Comparison of ENCODE assay signal across 13 cellular contexts in genomic region chr2:203659650-203660049, GRCh38. TPM values are rescaled to one million over a fixed set of nuclear protein-coding genes. Genes with fewer than 3 reads are reported as not detected.
DNase-seq lines count a peak whose midpoint lies in the region; ATAC-seq, FAIRE-seq and TF ChIP-seq lines count a peak whose summit lies in the region.
"Had no signal": no experiment of that assay in that cellular context is flagged by ENCODE, and none has a peak within 500 bp of the region (broad histone marks: within the 10 kb centered on the region; RNA-seq: fewer than 3 reads in every experiment).

No MANE protein-coding gene starts in this region.

- no peak overlapping the region for H3K56ac ChIP-seq in mesendoderm (ENCODE audit: low read length)

- H2BK5ac ChIP-seq in mesendoderm (ENCODE audit: low read length), result no peak overlapping the region

- H3K79me1 ChIP-seq in mesendoderm (ENCODE audit: low read length), result no peaks in the 10 kb centered on the region

- in situ Hi-C loops in GM12878 (cut with MboI), result no loop called here

- TF ChIP-seq EP300 in GM12878 (IDR thresholded peaks at IDR 0.05; ENCODE audit: borderline replicate concordance in 1 of 2, control insufficient read depth in 1 of 2, low read depth in 2 of 2, low read length in 2 of 2), result no peak

- no peak overlapping the region for H2BK120ac ChIP-seq in mesendoderm (ENCODE audit: low read depth, low read length)

- TF ChIP-seq CTCF in GM12878 (IDR thresholded peaks at IDR 0.05 in 2 of 3, conservative IDR thresholded peaks at IDR 0.05 in 1 of 3; ENCODE audit: control insufficient read depth in 2 of 3, extremely low read depth in 1 of 3, insufficient read depth in 1 of 3, low read depth in 3 of 3, low read length in 3 of 3), result no peak

- H2AK5ac ChIP-seq in mesendoderm (ENCODE audit: low read length), result no peak overlapping the region

- H3K4me1 ChIP-seq in GM12878 (ENCODE audit: control insufficient read depth, insufficient read depth, low read length), result peaks cover 13% of the 10 kb centered on the region
- peaks cover 5% of the 10 kb centered on the region for H3K4me1 ChIP-seq in mesendoderm (ENCODE audit: control insufficient read depth, low read depth, low read length)

- no TSS peak for BruUV-seq in GM12878 (replicated peaks; lab: Mats Ljungman, UMichigan)

- H3K27ac ChIP-seq in GM12878 (ENCODE audit: control insufficient read depth, insufficient read depth) (no peak overlapping the region), mesendoderm (ENCODE audit: low read depth, low read length) (no peak overlapping the region)

- CTCF ChIA-PET in GM12878 (lab: Yijun Ruan, JAX), result no interaction called here

- POLR2A ChIA-PET in GM12878 (lab: Charles Lee), result no interaction called here

- peak; percentile 81 for FAIRE-seq in GM12878 (lab: Jason Lieb, UNC)

- 44% methylated on average over 2 of the region's 2 CpGs for WGBS in GM12878 (ENCODE audit: insufficient coverage, insufficient replicate concordance, low lambda C conversion rate, missing lambda C conversion rate)
- no CpG with 5 or more reads among the region's 2 CpGs for WGBS in mesendoderm (ENCODE audit: extremely low coverage, insufficient coverage, low lambda C conversion rate)

- no peak for TF ChIP-seq RAD21 in GM12878 (IDR thresholded peaks at IDR 0.05; ENCODE audit: insufficient read depth, low read depth, low read length)

- H3K36me3 ChIP-seq in GM12878 (ENCODE audit: control insufficient read depth in 2 of 2, insufficient read depth in 2 of 2, low read length in 1 of 2), result no peaks in the 10 kb centered on the region
- no peaks in the 10 kb centered on the region for H3K36me3 ChIP-seq in mesendoderm (ENCODE audit: control insufficient read depth, insufficient read depth, low read length)

- no peaks in the 10 kb centered on the region for H4K20me1 ChIP-seq in GM12878 (ENCODE audit: control insufficient read depth, insufficient read depth)

- no peak overlapping the region for H3K18ac ChIP-seq in mesendoderm (ENCODE audit: low read length)

- H3K4me3 ChIP-seq in GM12878 (no peak overlapping the region), mesendoderm (ENCODE audit: low read length) (no peak overlapping the region)
- H3K4me3 ChIP-seq: mucosa of descending colon had no signal

- no peak for TF ChIP-seq POLR2A in GM18505 (IDR thresholded peaks at IDR 0.05; ENCODE audit: borderline replicate concordance, extremely low read depth, insufficient read depth, insufficient read length)
- no peak for TF ChIP-seq POLR2A in GM12878 (IDR thresholded peaks at IDR 0.05; ENCODE audit: low read depth, low read length)

- H3K27me3 ChIP-seq in GM12878 (replicated peaks in 1 of 2; ENCODE audit: control insufficient read depth in 2 of 2, insufficient read depth in 2 of 2, low read length in 1 of 2) (no peaks in the 10 kb centered on the region; a peak in 2 of 4 replicates), mesendoderm (ENCODE audit: insufficient read depth, low read length, poor library complexity) (no peaks in the 10 kb centered on the region)

- H3K9me3 ChIP-seq in GM12878 (replicated peaks; ENCODE audit: control insufficient read depth, insufficient read depth, low read length), result no peaks in the 10 kb centered on the region
- H3K9me3 ChIP-seq: mucosa of descending colon had no signal

- ATAC-seq in GM18505 (IDR thresholded peaks at IDR 0.05; ENCODE audit: unreplicated experiment), result peak; percentile 80
- ATAC-seq in GM21529 (IDR thresholded peaks at IDR 0.05; ENCODE audit: unreplicated experiment), result peak; percentile 87
- peak; percentile 61 for ATAC-seq in HG03520 (IDR thresholded peaks at IDR 0.05; ENCODE audit: unreplicated experiment)
- peak; percentile 30; the same call in 2 of the 3 replicates for ATAC-seq in GM12878
- ATAC-seq: mucosa of descending colon, T-helper 17 cell had no signal

- no peak overlapping the region for H4K8ac ChIP-seq in mesendoderm (ENCODE audit: low read depth, low read length)

- intact Hi-C loops in GM12878 (cut with micrococcal nuclease; ENCODE audit: unreplicated experiment), result no loop called here

- H3K23ac ChIP-seq in mesendoderm (ENCODE audit: low read length), result no peak overlapping the region

- H3K9ac ChIP-seq in GM12878 (ENCODE audit: control insufficient read depth, insufficient read depth, low read length), result no peak overlapping the region
- H3K9ac ChIP-seq in mesendoderm (ENCODE audit: low read length), result no peak overlapping the region

- SMC1A ChIA-PET in GM12878 (lab: Charles Lee; ENCODE audit: uncharacterized antibody, unreplicated experiment), result no interaction called here

- DNase-seq in GM12878 (ENCODE audit: low read depth, low spot score) (no peak), mesendoderm (no peak), NCI-H2227 (lab: John Stamatoyannopoulos, UW; ENCODE audit: unreplicated experiment) (no peak), HK-2 (ENCODE audit: unreplicated experiment) (no peak), NCI-H2081 (lab: John Stamatoyannopoulos, UW) (no peak)
- DNase-seq: activated gamma-delta T cell, glutamatergic neuron, T-helper 17 cell had no signal

- no peak overlapping the region for H2AFZ ChIP-seq in GM12878 (ENCODE audit: control insufficient read depth, low read depth, low read length)

- H3K4ac ChIP-seq in mesendoderm (ENCODE audit: low read depth, low read length), result no peak overlapping the region

- no peak overlapping the region for H4K5ac ChIP-seq in mesendoderm (ENCODE audit: low read length)

- H2BK15ac ChIP-seq in mesendoderm (replicated peaks; ENCODE audit: low read depth), result no peak overlapping the region

- H3K79me2 ChIP-seq in GM12878 (ENCODE audit: control insufficient read depth, insufficient read depth, low read length) (no peaks in the 10 kb centered on the region), mesendoderm (ENCODE audit: control insufficient read depth, insufficient read depth, low read length) (no peaks in the 10 kb centered on the region)

- peak overlapping the region; percentile 63; the same call in 1 of the 2 replicates for H3K4me2 ChIP-seq in GM12878 (ENCODE audit: control insufficient read depth, insufficient read depth)
- H3K4me2 ChIP-seq in mesendoderm (ENCODE audit: low read length), result no peak overlapping the region

- RAD21 ChIA-PET in GM12878 (lab: Charles Lee; ENCODE audit: unreplicated experiment), result no interaction called here

TF ChIP-seq in GM12878, 131 proteins besides CTCF, POLR2A, EP300 and RAD21 (continues in another document):
- TF ChIP-seq MTA3 (IDR thresholded peaks at IDR 0.05; ENCODE audit: borderline replicate concordance, low read length) (no peak), CBFB (IDR thresholded peaks at IDR 0.05; ENCODE audit: low read depth) (no peak), MYC (IDR thresholded peaks at IDR 0.05; ENCODE audit: insufficient read depth, insufficient read length, insufficient replicate concordance, low read length, severe bottlenecking) (no peak), PAX5 (IDR thresholded peaks at IDR 0.05; ENCODE audit: borderline replicate concordance, low read depth, low read length) (no peak), NFIC (IDR thresholded peaks at IDR 0.05; ENCODE audit: low read depth, low read length) (peak; percentile 26; the same call in 1 of the 2 replicates), IKZF2 (IDR thresholded peaks at IDR 0.05) (peak; percentile 60 to 70; a peak in 3 of 4 replicates), TCF12 (IDR thresholded peaks at IDR 0.05; ENCODE audit: low read depth, low read length) (no peak), RELA (IDR thresholded peaks at IDR 0.05; ENCODE audit: borderline replicate concordance, partially characterized antibody) (no peak), NRF1 (conservative IDR thresholded peaks at IDR 0.05; ENCODE audit: low read depth, low read length) (no peak), RUNX3 (IDR thresholded peaks at IDR 0.05; ENCODE audit: low read length) (peak; percentile 38; the same call in 1 of the 2 replicates), CEBPB (IDR thresholded peaks at IDR 0.05; ENCODE audit: borderline replicate concordance in 1 of 2, low read depth in 2 of 2, low read length in 2 of 2) (no peak), STAT1 (conservative IDR thresholded peaks at IDR 0.05) (no peak)
- TF ChIP-seq, protein P1, sequence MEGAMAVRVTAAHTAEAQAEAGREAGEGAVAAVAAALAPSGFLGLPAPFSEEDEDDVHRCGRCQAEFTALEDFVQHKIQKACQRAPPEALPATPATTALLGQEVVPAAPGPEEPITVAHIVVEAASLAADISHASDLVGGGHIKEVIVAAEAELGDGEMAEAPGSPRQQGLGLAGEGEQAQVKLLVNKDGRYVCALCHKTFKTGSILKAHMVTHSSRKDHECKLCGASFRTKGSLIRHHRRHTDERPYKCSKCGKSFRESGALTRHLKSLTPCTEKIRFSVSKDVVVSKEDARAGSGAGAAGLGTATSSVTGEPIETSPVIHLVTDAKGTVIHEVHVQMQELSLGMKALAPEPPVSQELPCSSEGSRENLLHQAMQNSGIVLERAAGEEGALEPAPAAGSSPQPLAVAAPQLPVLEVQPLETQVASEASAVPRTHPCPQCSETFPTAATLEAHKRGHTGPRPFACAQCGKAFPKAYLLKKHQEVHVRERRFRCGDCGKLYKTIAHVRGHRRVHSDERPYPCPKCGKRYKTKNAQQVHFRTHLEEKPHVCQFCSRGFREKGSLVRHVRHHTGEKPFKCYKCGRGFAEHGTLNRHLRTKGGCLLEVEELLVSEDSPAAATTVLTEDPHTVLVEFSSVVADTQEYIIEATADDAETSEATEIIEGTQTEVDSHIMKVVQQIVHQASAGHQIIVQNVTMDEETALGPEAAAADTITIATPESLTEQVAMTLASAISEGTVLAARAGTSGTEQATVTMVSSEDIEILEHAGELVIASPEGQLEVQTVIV (IDR thresholded peaks at IDR 0.05; ENCODE audit: borderline replicate concordance, partially characterized antibody), result no peak

RNA-seq across cellular contexts. Expression of gene CD28, which starts 46.8 kb away (rescaled TPM):
- total RNA-seq in GM12878 (2013; cell fraction: nucleolus; rRNA removed), result not detected in 2 replicates
- total RNA-seq in GM12878 (2014; rRNA removed) (not detected in 2 replicates), GM12878 (2014; rRNA removed; fragmentation: Illumina TruSeq; extraction: Trizol) (0.04 TPM in 1 of 2 replicates, not detected in the other), GM12878 (2021) (0.16 and 0.23 TPM in 2 replicates)
- polyA plus RNA-seq in GM12878 (2011; ENCODE audit: low read depth), result 0.81 TPM
- polyA plus RNA-seq in GM12878 (2011; rRNA removed) (0.01 TPM in 1 of 2 replicates, not detected in the other), GM12878 (2014; fragmentation: Illumina TruSeq; extraction: Trizol) (0.03 TPM in 2 replicates), GM12878 (2014; fragmentation: Nextera tagmentation; extraction: Ambion mirVana) (not detected), GM12878 (2014; rRNA removed) (0.03 TPM in 1 of 2 replicates, not detected in the other), GM12878 (2016; fragmentation: Nextera tagmentation; extraction: Ambion mirVana) (not detected)
- 0.01 and 0.02 TPM in 2 replicates for polyA plus RNA-seq in GM12878 (2011; cell fraction: cytosol; rRNA removed)
- polyA plus RNA-seq in GM12878 (2011; cell fraction: nucleus; rRNA removed), result not detected in 2 replicates
- polyA plus RNA-seq in GM12878 (2012), result 0.16 and 0.38 TPM in 2 replicates
- 0.10 TPM in 1 of 2 replicates, not detected in the other for polyA minus RNA-seq in GM12878 (2011; rRNA and poly(A)+ RNA removed)
- polyA minus RNA-seq in GM12878 (2011; cell fraction: cytosol; rRNA and poly(A)+ RNA removed), result not detected in 2 replicates
- polyA minus RNA-seq in GM12878 (2011; cell fraction: nucleus; rRNA and poly(A)+ RNA removed), result not detected in 2 replicates
- polyA plus RNA-seq in mesendoderm (2013, experiment 1 of 2), result not detected
- polyA plus RNA-seq in mesendoderm (2013, experiment 2 of 2), result not detected
- total RNA-seq: NCI-H460 had no signal

Comparison
In these comparisons a context has a peak if more than half of its experiments do, and no peak if none do; other contexts are left out.
1. ATAC-seq: peak in every context shown above with its lines; median percentile 87 in GM21529; 80 in GM18505; 61 in HG03520; 30 in GM12878.